In genomic region chr11:86743223-86744118, GRCh38 we compare ENCODE assay signal across 1 cellular context.
TF ChIP-seq lines count a peak whose summit lies in the region.

No MANE protein-coding gene starts in this region.

TF ChIP-seq in K562, 482 proteins besides CTCF, POLR2A, EP300 and RAD21 (continued from another document and continues in another):
- TF ChIP-seq, protein P1, sequence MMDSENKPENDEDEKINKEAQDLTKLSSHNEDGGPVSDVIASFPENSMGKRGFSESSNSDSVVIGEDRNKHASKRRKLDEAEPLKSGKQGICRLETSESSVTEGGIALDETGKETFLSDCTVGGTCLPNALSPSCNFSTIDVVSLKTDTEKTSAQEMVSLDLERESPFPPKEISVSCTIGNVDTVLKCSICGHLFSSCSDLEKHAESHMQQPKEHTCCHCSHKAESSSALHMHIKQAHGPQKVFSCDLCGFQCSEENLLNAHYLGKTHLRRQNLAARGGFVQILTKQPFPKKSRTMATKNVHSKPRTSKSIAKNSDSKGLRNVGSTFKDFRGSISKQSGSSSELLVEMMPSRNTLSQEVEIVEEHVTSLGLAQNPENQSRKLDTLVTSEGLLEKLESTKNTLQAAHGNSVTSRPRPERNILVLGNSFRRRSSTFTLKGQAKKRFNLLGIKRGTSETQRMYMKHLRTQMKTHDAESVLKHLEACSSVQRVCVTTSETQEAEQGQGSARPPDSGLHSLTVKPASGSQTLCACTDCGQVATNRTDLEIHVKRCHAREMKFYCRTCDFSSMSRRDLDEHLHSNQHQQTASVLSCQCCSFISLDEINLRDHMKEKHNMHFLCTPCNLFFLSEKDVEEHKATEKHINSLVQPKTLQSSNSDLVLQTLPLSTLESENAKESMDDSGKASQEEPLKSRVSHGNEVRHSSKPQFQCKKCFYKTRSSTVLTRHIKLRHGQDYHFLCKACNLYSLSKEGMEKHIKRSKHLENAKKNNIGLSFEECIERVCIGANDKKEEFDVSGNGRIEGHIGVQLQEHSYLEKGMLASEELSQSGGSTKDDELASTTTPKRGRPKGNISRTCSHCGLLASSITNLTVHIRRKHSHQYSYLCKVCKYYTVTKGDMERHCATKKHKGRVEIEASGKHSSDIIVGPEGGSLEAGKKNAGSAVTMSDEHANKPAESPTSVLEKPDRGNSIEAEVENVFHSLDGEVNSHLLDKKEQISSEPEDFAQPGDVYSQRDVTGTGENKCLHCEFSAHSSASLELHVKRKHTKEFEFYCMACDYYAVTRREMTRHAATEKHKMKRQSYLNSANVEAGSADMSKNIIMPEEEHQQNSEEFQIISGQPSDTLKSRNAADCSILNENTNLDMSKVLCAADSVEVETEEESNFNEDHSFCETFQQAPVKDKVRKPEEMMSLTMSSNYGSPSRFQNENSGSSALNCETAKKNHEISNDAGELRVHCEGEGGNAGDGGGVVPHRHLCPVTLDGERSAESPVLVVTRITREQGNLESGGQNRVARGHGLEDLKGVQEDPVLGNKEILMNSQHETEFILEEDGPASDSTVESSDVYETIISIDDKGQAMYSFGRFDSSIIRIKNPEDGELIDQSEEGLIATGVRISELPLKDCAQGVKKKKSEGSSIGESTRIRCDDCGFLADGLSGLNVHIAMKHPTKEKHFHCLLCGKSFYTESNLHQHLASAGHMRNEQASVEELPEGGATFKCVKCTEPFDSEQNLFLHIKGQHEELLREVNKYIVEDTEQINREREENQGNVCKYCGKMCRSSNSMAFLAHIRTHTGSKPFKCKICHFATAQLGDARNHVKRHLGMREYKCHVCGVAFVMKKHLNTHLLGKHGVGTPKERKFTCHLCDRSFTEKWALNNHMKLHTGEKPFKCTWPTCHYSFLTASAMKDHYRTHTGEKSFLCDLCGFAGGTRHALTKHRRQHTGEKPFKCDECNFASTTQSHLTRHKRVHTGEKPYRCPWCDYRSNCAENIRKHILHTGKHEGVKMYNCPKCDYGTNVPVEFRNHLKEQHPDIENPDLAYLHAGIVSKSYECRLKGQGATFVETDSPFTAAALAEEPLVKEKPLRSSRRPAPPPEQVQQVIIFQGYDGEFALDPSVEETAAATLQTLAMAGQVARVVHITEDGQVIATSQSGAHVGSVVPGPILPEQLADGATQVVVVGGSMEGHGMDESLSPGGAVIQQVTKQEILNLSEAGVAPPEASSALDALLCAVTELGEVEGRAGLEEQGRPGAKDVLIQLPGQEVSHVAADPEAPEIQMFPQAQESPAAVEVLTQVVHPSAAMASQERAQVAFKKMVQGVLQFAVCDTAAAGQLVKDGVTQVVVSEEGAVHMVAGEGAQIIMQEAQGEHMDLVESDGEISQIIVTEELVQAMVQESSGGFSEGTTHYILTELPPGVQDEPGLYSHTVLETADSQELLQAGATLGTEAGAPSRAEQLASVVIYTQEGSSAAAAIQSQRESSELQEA (IDR thresholded peaks at IDR 0.05; ENCODE audit: low read depth), result no peak
- 0 out of 2 replicates have a peak, but pooled peaks have one; percentile 11 for TF ChIP-seq ZBTB40 (IDR thresholded peaks at IDR 0.05)
- TF ChIP-seq ZBTB40 (CRISPR knock-in tag; IDR thresholded peaks at IDR 0.05), result no peak
- no peak for TF ChIP-seq ZNF239 (CRISPR knock-in tag; IDR thresholded peaks at IDR 0.05)
- peak; percentile 52; the same call in 1 of the 2 replicates for TF ChIP-seq ADNP (tag; IDR thresholded peaks at IDR 0.05)
- peak; percentile 64 for TF ChIP-seq RBBP5 (IDR thresholded peaks at IDR 0.05; ENCODE audit: borderline replicate concordance, insufficient read depth, low read length, poor library complexity, severe bottlenecking)
- no peak for TF ChIP-seq MEF2D (tag; conservative IDR thresholded peaks at IDR 0.05; ENCODE audit: low read depth)
- TF ChIP-seq, protein P2, sequence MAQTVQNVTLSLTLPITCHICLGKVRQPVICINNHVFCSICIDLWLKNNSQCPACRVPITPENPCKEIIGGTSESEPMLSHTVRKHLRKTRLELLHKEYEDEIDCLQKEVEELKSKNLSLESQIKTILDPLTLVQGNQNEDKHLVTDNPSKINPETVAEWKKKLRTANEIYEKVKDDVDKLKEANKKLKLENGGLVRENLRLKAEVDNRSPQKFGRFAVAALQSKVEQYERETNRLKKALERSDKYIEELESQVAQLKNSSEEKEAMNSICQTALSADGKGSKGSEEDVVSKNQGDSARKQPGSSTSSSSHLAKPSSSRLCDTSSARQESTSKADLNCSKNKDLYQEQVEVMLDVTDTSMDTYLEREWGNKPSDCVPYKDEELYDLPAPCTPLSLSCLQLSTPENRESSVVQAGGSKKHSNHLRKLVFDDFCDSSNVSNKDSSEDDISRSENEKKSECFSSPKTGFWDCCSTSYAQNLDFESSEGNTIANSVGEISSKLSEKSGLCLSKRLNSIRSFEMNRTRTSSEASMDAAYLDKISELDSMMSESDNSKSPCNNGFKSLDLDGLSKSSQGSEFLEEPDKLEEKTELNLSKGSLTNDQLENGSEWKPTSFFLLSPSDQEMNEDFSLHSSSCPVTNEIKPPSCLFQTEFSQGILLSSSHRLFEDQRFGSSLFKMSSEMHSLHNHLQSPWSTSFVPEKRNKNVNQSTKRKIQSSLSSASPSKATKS (CRISPR knock-in tag; IDR thresholded peaks at IDR 0.05), result no peak
- no peak for TF ChIP-seq MXI1 (IDR thresholded peaks at IDR 0.05; ENCODE audit: low read depth, low read length)
- no peak for TF ChIP-seq TAF15 (IDR thresholded peaks at IDR 0.05; ENCODE audit: low read depth, low read length)
- no peak for TF ChIP-seq CREBBP (IDR thresholded peaks at IDR 0.05; ENCODE audit: low read depth, low read length)
- peak; percentile 84; the same call in 1 of the 2 replicates for TF ChIP-seq MAFK (IDR thresholded peaks at IDR 0.05; ENCODE audit: low read length)
- no peak for TF ChIP-seq PREB (CRISPR knock-in tag; IDR thresholded peaks at IDR 0.05)
- TF ChIP-seq ZFP36 (IDR thresholded peaks at IDR 0.05; ENCODE audit: low read depth, low read length, partially characterized antibody), result no peak
- TF ChIP-seq, protein P3, sequence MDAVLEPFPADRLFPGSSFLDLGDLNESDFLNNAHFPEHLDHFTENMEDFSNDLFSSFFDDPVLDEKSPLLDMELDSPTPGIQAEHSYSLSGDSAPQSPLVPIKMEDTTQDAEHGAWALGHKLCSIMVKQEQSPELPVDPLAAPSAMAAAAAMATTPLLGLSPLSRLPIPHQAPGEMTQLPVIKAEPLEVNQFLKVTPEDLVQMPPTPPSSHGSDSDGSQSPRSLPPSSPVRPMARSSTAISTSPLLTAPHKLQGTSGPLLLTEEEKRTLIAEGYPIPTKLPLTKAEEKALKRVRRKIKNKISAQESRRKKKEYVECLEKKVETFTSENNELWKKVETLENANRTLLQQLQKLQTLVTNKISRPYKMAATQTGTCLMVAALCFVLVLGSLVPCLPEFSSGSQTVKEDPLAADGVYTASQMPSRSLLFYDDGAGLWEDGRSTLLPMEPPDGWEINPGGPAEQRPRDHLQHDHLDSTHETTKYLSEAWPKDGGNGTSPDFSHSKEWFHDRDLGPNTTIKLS (IDR thresholded peaks at IDR 0.05; ENCODE audit: borderline replicate concordance, low read depth), result no peak
- TF ChIP-seq, protein P4, sequence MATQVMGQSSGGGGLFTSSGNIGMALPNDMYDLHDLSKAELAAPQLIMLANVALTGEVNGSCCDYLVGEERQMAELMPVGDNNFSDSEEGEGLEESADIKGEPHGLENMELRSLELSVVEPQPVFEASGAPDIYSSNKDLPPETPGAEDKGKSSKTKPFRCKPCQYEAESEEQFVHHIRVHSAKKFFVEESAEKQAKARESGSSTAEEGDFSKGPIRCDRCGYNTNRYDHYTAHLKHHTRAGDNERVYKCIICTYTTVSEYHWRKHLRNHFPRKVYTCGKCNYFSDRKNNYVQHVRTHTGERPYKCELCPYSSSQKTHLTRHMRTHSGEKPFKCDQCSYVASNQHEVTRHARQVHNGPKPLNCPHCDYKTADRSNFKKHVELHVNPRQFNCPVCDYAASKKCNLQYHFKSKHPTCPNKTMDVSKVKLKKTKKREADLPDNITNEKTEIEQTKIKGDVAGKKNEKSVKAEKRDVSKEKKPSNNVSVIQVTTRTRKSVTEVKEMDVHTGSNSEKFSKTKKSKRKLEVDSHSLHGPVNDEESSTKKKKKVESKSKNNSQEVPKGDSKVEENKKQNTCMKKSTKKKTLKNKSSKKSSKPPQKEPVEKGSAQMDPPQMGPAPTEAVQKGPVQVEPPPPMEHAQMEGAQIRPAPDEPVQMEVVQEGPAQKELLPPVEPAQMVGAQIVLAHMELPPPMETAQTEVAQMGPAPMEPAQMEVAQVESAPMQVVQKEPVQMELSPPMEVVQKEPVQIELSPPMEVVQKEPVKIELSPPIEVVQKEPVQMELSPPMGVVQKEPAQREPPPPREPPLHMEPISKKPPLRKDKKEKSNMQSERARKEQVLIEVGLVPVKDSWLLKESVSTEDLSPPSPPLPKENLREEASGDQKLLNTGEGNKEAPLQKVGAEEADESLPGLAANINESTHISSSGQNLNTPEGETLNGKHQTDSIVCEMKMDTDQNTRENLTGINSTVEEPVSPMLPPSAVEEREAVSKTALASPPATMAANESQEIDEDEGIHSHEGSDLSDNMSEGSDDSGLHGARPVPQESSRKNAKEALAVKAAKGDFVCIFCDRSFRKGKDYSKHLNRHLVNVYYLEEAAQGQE (CRISPR knock-in tag; IDR thresholded peaks at IDR 0.05; ENCODE audit: low read depth), result no peak
- no peak for TF ChIP-seq ZNF511 (CRISPR knock-in tag; IDR thresholded peaks at IDR 0.05)
- no peak for TF ChIP-seq ZNF695 (CRISPR knock-in tag; IDR thresholded peaks at IDR 0.05)
- no peak for TF ChIP-seq ZNF212 (CRISPR knock-in tag; IDR thresholded peaks at IDR 0.05)
- TF ChIP-seq PHB (CRISPR knock-in tag; IDR thresholded peaks at IDR 0.05), result no peak
- no peak for TF ChIP-seq ZNF668 (CRISPR knock-in tag; IDR thresholded peaks at IDR 0.05)
- TF ChIP-seq TCF3 (CRISPR knock-in tag; IDR thresholded peaks at IDR 0.05), result peak; percentile 54
- TF ChIP-seq ATF3 (IDR thresholded peaks at IDR 0.05), result peak; percentile 97
- TF ChIP-seq ATF3 (CRISPR knock-in tag; conservative IDR thresholded peaks at IDR 0.05), result peak; percentile 93; the same call in 1 of the 2 replicates
- TF ChIP-seq ZKSCAN8 (CRISPR knock-in tag; IDR thresholded peaks at IDR 0.05), result no peak
- no peak for TF ChIP-seq GATA2 (CRISPR knock-in tag; IDR thresholded peaks at IDR 0.05)
